Comparison of ENCODE assay signal across 22 cellular contexts in the genomic region with DNA sequence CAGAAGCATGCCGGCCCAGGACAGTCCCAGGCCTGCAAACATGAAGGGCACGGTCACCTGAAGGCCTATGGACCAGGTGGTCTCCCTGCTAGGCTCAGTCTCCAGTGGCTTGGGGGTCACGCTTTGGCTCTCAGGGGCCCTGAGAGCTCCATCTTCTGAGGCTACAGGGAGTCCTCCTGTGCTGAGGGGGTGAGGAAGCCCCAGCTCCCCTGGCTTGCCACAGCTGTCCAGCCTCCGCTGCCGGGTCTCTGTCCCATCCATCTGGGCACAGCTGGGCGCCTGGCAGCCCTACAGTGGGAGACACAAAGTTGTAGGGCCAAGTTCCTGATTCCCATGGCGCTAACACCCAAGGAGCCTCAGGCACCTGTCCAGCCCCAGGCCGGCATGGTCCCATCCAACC.
"Had no signal": no experiment of that assay in that cellular context is flagged by ENCODE, and none has a peak within 500 bp of the region (broad histone marks: within the 10 kb centered on the region; RNA-seq: fewer than 3 reads in every experiment).

No MANE protein-coding gene starts in this region.

- H3K27ac Mint-ChIP-seq: natural killer cell had no signal

- H3K4me2 ChIP-seq: smooth muscle cell had no signal

- H3K27me3 ChIP-seq: neutrophil, right atrium auricular region, stomach, thyroid gland, vagina had no signal

- H3K4me3 ChIP-seq: coronary artery, lower lobe of right lung, prostate gland, right atrium auricular region, smooth muscle cell, stomach, thyroid gland, vagina had no signal

- H3K9me3 Mint-ChIP-seq: natural killer cell had no signal

- H3K4me3 Mint-ChIP-seq: natural killer cell had no signal

- ATAC-seq: left ventricle myocardium superior, lower lobe of right lung, natural killer cell, sciatic nerve had no signal

- H3K27ac ChIP-seq: coronary artery, lower lobe of right lung, neutrophil, parathyroid adenoma, prostate gland, right atrium auricular region, stomach, thyroid gland, vagina had no signal

- H3K9ac ChIP-seq: parathyroid adenoma had no signal

- H2AFZ ChIP-seq: parathyroid adenoma had no signal

- H3K36me3 ChIP-seq: neutrophil, prostate gland, thyroid gland, vagina had no signal

- H3K4me1 ChIP-seq: lower lobe of right lung, parathyroid adenoma, prostate gland, right atrium auricular region, stomach, thyroid gland, vagina had no signal

- H3K9me3 ChIP-seq: lower lobe of right lung, neutrophil, prostate gland, right atrium auricular region, stomach, thyroid gland, vagina had no signal

- DNase-seq: dermis blood vessel endothelial cell; effector memory CD4-positive, alpha-beta T cell; erythroblast; left ventricle myocardium superior; lower lobe of right lung; natural killer cell; stimulated activated CD4-positive, alpha-beta T cell treated with anti-CD3 and anti-CD28 coated beads, Interleukin-12 subunit alpha, Interleukin-12 subunit beta, amount 100 ng/mL, for 4 hours; stimulated activated CD4-positive, alpha-beta T cell treated with anti-CD3 and anti-CD28 coated beads, Interleukin-1b, Interleukin-23, amount 100 ng/mL, for 48 hours; stimulated activated CD4-positive, alpha-beta T cell treated with anti-CD3 and anti-CD28 coated beads, Interleukin-4, amount 100 ng/mL, for 1 hour; stimulated activated CD8-positive, alpha-beta memory T cell treated with anti-CD3 and anti-CD28 coated beads, Interleukin-4, amount 100 ng/mL, for 48 hours; stimulated activated naive CD4-positive, alpha-beta T cell treated with Interleukin-2 at 50 U/mL for 16 hours; stomach; thyroid gland; trophoblast cell had no signal
